ENCODE assay signal across 25 cellular contexts in genomic region chr2:10863047-10863446, GRCh38. TPM values are rescaled to one million over a fixed set of nuclear protein-coding genes. Genes with fewer than 3 reads are reported as not detected.
DNase-seq lines count a peak whose midpoint lies in the region; ATAC-seq, FAIRE-seq and TF ChIP-seq lines count a peak whose summit lies in the region.
"Had no signal": no experiment of that assay in that cellular context is flagged by ENCODE, and none has a peak within 500 bp of the region (broad histone marks: within the 10 kb centered on the region; RNA-seq: fewer than 3 reads in every experiment).

No MANE protein-coding gene starts in this region.

- H3K23ac ChIP-seq in neuronal stem cell (ENCODE audit: low read depth, low read length, poor library complexity) = peak overlapping the region; percentile 26

- no peak overlapping the region for H2AK5ac ChIP-seq in neuronal stem cell (ENCODE audit: low read depth, low read length)

- peaks cover 2% of the 10 kb centered on the region for H3K36me3 Mint-ChIP-seq in astrocyte (ENCODE audit: low read depth, unreplicated experiment)
- H3K36me3 Mint-ChIP-seq in memory B cell = no peaks in the 10 kb centered on the region
- H3K36me3 Mint-ChIP-seq: CD8-positive, alpha-beta T cell had no signal

- H3K4me3 ChIP-seq in astrocyte (ENCODE audit: insufficient read depth, low read depth, low read length) = no peak overlapping the region
- H3K4me3 ChIP-seq in neuronal stem cell (ENCODE audit: low read length in 2 of 2) = no peak overlapping the region
- H3K4me3 ChIP-seq in WERI-Rb-1 (ENCODE audit: low read depth, low read length) = no peak overlapping the region
- H3K4me3 ChIP-seq: SJSA1 had no signal

- H2BK12ac ChIP-seq in neuronal stem cell (ENCODE audit: low read length) = no peak overlapping the region

- no peak overlapping the region for H4K8ac ChIP-seq in neuronal stem cell (ENCODE audit: low read depth, low read length)

- intact Hi-C loops in cardiac septum (cut with DNase I) (no loop called here), Right ventricle myocardium inferior (cut with DNase I) (loop anchor here (2.0 kb wide), 1 partner anchor 16 kb away; no protein-coding TSS in a partner anchor)

- H3K27ac Mint-ChIP-seq in astrocyte (ENCODE audit: unreplicated experiment) = no peak overlapping the region
- peak overlapping the region; percentile 9 for H3K27ac Mint-ChIP-seq in memory B cell
- H3K27ac Mint-ChIP-seq: CD8-positive, alpha-beta T cell had no signal

- H2BK120ac ChIP-seq in neuronal stem cell (ENCODE audit: low read depth, low read length) = no peak overlapping the region

- no peak overlapping the region for H2BK15ac ChIP-seq in neuronal stem cell (ENCODE audit: low read length)

- H3K27me3 ChIP-seq in astrocyte (ENCODE audit: insufficient read depth, low read length) = peaks cover 24% of the 10 kb centered on the region
- peaks cover 0 to 18% (median 0%) of the 10 kb centered on the region in 3 experiments for H3K27me3 ChIP-seq in neuronal stem cell (ENCODE audit: control insufficient read depth in 3 of 3, insufficient read depth in 3 of 3, low read depth in 1 of 3, low read length in 3 of 3)
- no peaks in the 10 kb centered on the region for H3K27me3 ChIP-seq in WERI-Rb-1 (ENCODE audit: insufficient read depth, low read depth, severe bottlenecking)

- H3K14ac ChIP-seq in neuronal stem cell (ENCODE audit: low read length) = no peak overlapping the region

- H2BK5ac ChIP-seq in neuronal stem cell (ENCODE audit: low read length) = no peak overlapping the region

- DNase-seq in cardiac septum (ENCODE audit: low spot score) = peak; percentile 75
- DNase-seq in Right ventricle myocardium inferior (ENCODE audit: missing footprints) = no peak
- DNase-seq in astrocyte (ENCODE audit: low read depth) = no peak
- DNase-seq in memory B cell (ENCODE audit: low spot score in 2 of 2) = no peak
- DNase-seq in neuronal stem cell (ENCODE audit: low spot score) = no peak
- no peak for DNase-seq in GM19239 (ENCODE audit: insufficient read length, low spot score)
- no peak for DNase-seq in WERI-Rb-1
- DNase-seq in NCI-H2081 treated with DMSO at 0.1 percent for 48 hours (lab: John Stamatoyannopoulos, UW) = no peak
- DNase-seq: Caco-2; CD8-positive, alpha-beta T cell; DMS79; EL; GDM1; NCI-H1105; NCI-H1436 treated with DMSO at 0.1 percent for 48 hours; NCI-H2029; NCI-H446 treated with DMSO at 0.1 percent for 48 hours; NCI-H526; NCI-H82; PC-3 had no signal

- H3K4ac ChIP-seq in neuronal stem cell (ENCODE audit: low read length) = no peak overlapping the region

- H3K4me3 Mint-ChIP-seq in astrocyte (ENCODE audit: unreplicated experiment) (peak overlapping the region; percentile 27), memory B cell (no peak overlapping the region)
- H3K4me3 Mint-ChIP-seq: CD8-positive, alpha-beta T cell had no signal

- FAIRE-seq in astrocyte (lab: Jason Lieb, UNC) = no peak
- FAIRE-seq in GM19239 (lab: Jason Lieb, UNC) = no peak
- FAIRE-seq: A204.1, HTR-8/SVneo had no signal

- H3K27me3 Mint-ChIP-seq in astrocyte (ENCODE audit: low read depth, unreplicated experiment) (peaks cover 54% of the 10 kb centered on the region), memory B cell (peaks cover 6% of the 10 kb centered on the region)

- H3K9me3 Mint-ChIP-seq in astrocyte (ENCODE audit: unreplicated experiment) (peaks cover 3% of the 10 kb centered on the region), memory B cell (no peaks in the 10 kb centered on the region)
- H3K9me3 Mint-ChIP-seq: CD8-positive, alpha-beta T cell had no signal

- H3K36me3 ChIP-seq in astrocyte (ENCODE audit: insufficient read depth, low read length) = no peaks in the 10 kb centered on the region
- H3K36me3 ChIP-seq in neuronal stem cell (replicated peaks in 1 of 2; ENCODE audit: control insufficient read depth in 2 of 2, insufficient read depth in 2 of 2, low read length in 2 of 2) = no peaks in the 10 kb centered on the region
- H3K36me3 ChIP-seq in WERI-Rb-1 = no peaks in the 10 kb centered on the region
- H3K36me3 ChIP-seq: SJSA1 had no signal

- no CpG with 5 or more reads among the region's 10 CpGs for WGBS in neuronal stem cell (ENCODE audit: extremely low coverage in 2 of 2, insufficient read length in 2 of 2, insufficient replicate concordance in 1 of 2), 2 donors

- TF ChIP-seq CTCF in astrocyte (IDR thresholded peaks at IDR 0.05; ENCODE audit: insufficient read depth, low read depth, low read length) (no peak), WERI-Rb-1 (IDR thresholded peaks at IDR 0.05; ENCODE audit: low read depth, low read length) (no peak)

- H3K18ac ChIP-seq in neuronal stem cell (ENCODE audit: low read length) = peak overlapping the region; percentile 36

- H3K9ac ChIP-seq in astrocyte (ENCODE audit: low read length) (no peak overlapping the region), neuronal stem cell (ENCODE audit: low read depth, low read length, poor library complexity) (peak overlapping the region; percentile 15)

- no peaks in the 10 kb centered on the region for H3K4me1 ChIP-seq in astrocyte (ENCODE audit: insufficient read depth, low read length)
- H3K4me1 ChIP-seq in neuronal stem cell (ENCODE audit: control insufficient read depth in 2 of 2, insufficient read depth in 1 of 2, low read depth in 1 of 2, low read length in 2 of 2) = peaks cover 3 to 5% of the 10 kb centered on the region in 2 donors
- H3K4me1 ChIP-seq: Caco-2 had no signal

- no peaks in the 10 kb centered on the region for H3K4me1 Mint-ChIP-seq in astrocyte (ENCODE audit: low read depth, unreplicated experiment)
- H3K4me1 Mint-ChIP-seq in memory B cell = peaks cover 20% of the 10 kb centered on the region

- ATAC-seq in Right ventricle myocardium inferior (no peak), memory B cell (ENCODE audit: low read depth) (no peak)
- ATAC-seq: HCT116, PC-3 had no signal

- no peaks in the 10 kb centered on the region for H3K79me1 ChIP-seq in neuronal stem cell (ENCODE audit: low read depth, low read length)

- H4K20me1 ChIP-seq in astrocyte (ENCODE audit: insufficient read depth, low read length) = no peaks in the 10 kb centered on the region

- H3K27ac ChIP-seq in astrocyte (ENCODE audit: low read depth, low read length) (no peak overlapping the region), neuronal stem cell (replicated peaks; ENCODE audit: low read length) (no peak overlapping the region), WERI-Rb-1 (no peak overlapping the region)
- H3K27ac ChIP-seq: SJSA1 had no signal

- H3K4me2 ChIP-seq in astrocyte (ENCODE audit: low read length) (no peak overlapping the region), neuronal stem cell (ENCODE audit: insufficient read depth, low read length, poor library complexity, severe bottlenecking) (no peak overlapping the region)

- H2AFZ ChIP-seq in astrocyte (ENCODE audit: low read depth, low read length) (no peak overlapping the region), neuronal stem cell (ENCODE audit: low read length) (no peak overlapping the region)

- no peaks in the 10 kb centered on the region for H3K9me3 ChIP-seq in astrocyte (ENCODE audit: insufficient read depth, low read depth, low read length)
- no peaks in the 10 kb centered on the region for H3K9me3 ChIP-seq in neuronal stem cell (replicated peaks in 1 of 2; ENCODE audit: control insufficient read depth in 2 of 2, insufficient read depth in 1 of 2, low read depth in 1 of 2, low read length in 2 of 2)
- H3K9me3 ChIP-seq in WERI-Rb-1 (ENCODE audit: severe bottlenecking) = no peaks in the 10 kb centered on the region
- H3K9me3 ChIP-seq: Caco-2, SJSA1 had no signal

- H3K79me2 ChIP-seq in astrocyte (ENCODE audit: insufficient read depth, low read length) = no peaks in the 10 kb centered on the region

- no peak overlapping the region for H4K91ac ChIP-seq in neuronal stem cell (ENCODE audit: low read depth, low read length, poor library complexity)

RNA-seq across cellular contexts. Expression of gene KCNF1, which starts 48.7 kb away (rescaled TPM):
- total RNA-seq in cardiac septum (0.27 TPM), Right ventricle myocardium inferior (0.24 TPM), astrocyte (0.19 and 1.6 TPM in 2 replicates)
- 0.14 TPM for polyA plus RNA-seq in neuronal stem cell (2013, experiment 1 of 2)
- polyA plus RNA-seq in neuronal stem cell (2013, experiment 2 of 2) = 0.08 TPM
- total RNA-seq: CD8-positive, alpha-beta T cell; MCF 10A had no signal

RNA-seq across cellular contexts. Expression of gene PDIA6, which starts 50.5 kb away (rescaled TPM):
- total RNA-seq in cardiac septum (130 TPM), Right ventricle myocardium inferior (125 TPM), astrocyte (346 and 358 TPM in 2 replicates)
- 174 TPM for polyA plus RNA-seq in neuronal stem cell (2013, experiment 1 of 2)
- polyA plus RNA-seq in neuronal stem cell (2013, experiment 2 of 2) = 169 TPM
